ENCODE assay signal across 17 cellular contexts in genomic region chr2:78263571-78263970, GRCh38.
DNase-seq lines count a peak whose midpoint lies in the region; FAIRE-seq and TF ChIP-seq lines count a peak whose summit lies in the region.
"Had no signal": no experiment of that assay in that cellular context is flagged by ENCODE, and none has a peak within 500 bp of the region (broad histone marks: within the 10 kb centered on the region; RNA-seq: fewer than 3 reads in every experiment).

No MANE protein-coding gene starts in this region.

- H3K27ac Mint-ChIP-seq in HFFc6 = no peak overlapping the region
- H3K27ac Mint-ChIP-seq in activated CD4-positive, alpha-beta memory T cell treated with anti-CD3 and anti-CD28 coated beads for 36 hours = no peak overlapping the region

- intact Hi-C loops in activated CD4-positive, alpha-beta memory T cell treated with anti-CD3 and anti-CD28 coated beads for 36 hours (cut with micrococcal nuclease) = no loop called here

- H3K27ac ChIP-seq in angular gyrus (ENCODE audit: low read depth, low read length) (peak overlapping the region; percentile 37), temporal lobe (ENCODE audit: low read depth, low read length) (peak overlapping the region; percentile 72)
- H3K27ac ChIP-seq: HL-60, SJSA1 had no signal

- H3K4me3 Mint-ChIP-seq in HFFc6 = no peak overlapping the region
- H3K4me3 Mint-ChIP-seq in activated CD4-positive, alpha-beta memory T cell treated with anti-CD3 and anti-CD28 coated beads for 36 hours = no peak overlapping the region

- peaks cover 22% of the 10 kb centered on the region for H3K9me3 Mint-ChIP-seq in HFFc6
- peaks cover 15% of the 10 kb centered on the region for H3K9me3 Mint-ChIP-seq in activated CD4-positive, alpha-beta memory T cell treated with anti-CD3 and anti-CD28 coated beads for 36 hours

- H3K4me1 Mint-ChIP-seq in HFFc6 (ENCODE audit: low read depth) = no peaks in the 10 kb centered on the region
- no peaks in the 10 kb centered on the region for H3K4me1 Mint-ChIP-seq in activated CD4-positive, alpha-beta memory T cell treated with anti-CD3 and anti-CD28 coated beads for 36 hours (ENCODE audit: low read depth)

- no peak for TF ChIP-seq CTCF in HFFc6 (IDR thresholded peaks at IDR 0.05)

- no peaks in the 10 kb centered on the region for H3K36me3 Mint-ChIP-seq in HFFc6 (ENCODE audit: low read depth)
- no peaks in the 10 kb centered on the region for H3K36me3 Mint-ChIP-seq in activated CD4-positive, alpha-beta memory T cell treated with anti-CD3 and anti-CD28 coated beads for 36 hours

- FAIRE-seq in frontal cortex (lab: Jason Lieb, UNC) = peak; percentile 90
- FAIRE-seq: G401.6, H54 had no signal

- no peaks in the 10 kb centered on the region for H3K27me3 Mint-ChIP-seq in HFFc6 (ENCODE audit: insufficient read depth)
- H3K27me3 Mint-ChIP-seq in activated CD4-positive, alpha-beta memory T cell treated with anti-CD3 and anti-CD28 coated beads for 36 hours = no peaks in the 10 kb centered on the region

- CTCF ChIA-PET in activated CD4-positive, alpha-beta memory T cell treated with anti-CD3 and anti-CD28 coated beads for 36 hours (lab: Charles Lee) = no interaction called here

- DNase-seq in frontal cortex (ENCODE audit: low spot score in 2 of 2) (no peak), midbrain (lab: John Stamatoyannopoulos, UW) (peak; percentile 90), COLO668 (lab: John Stamatoyannopoulos, UW; ENCODE audit: unreplicated experiment) (no peak), HFFc6 (no peak)
- no peak for DNase-seq in activated CD4-positive, alpha-beta memory T cell treated with anti-CD3 and anti-CD28 coated beads for 36 hours
- DNase-seq: IMR-90, Karpas-422, NCI-H1417 treated with DMSO at 0.1 percent for 48 hours, NCI-H1930, NCI-H345, NCI-H524 treated with DMSO at 0.1 percent for 48 hours had no signal

- POLR2A ChIA-PET in activated CD4-positive, alpha-beta memory T cell treated with anti-CD3 and anti-CD28 coated beads for 36 hours (lab: Charles Lee) = no interaction called here
